In the genomic region with DNA sequence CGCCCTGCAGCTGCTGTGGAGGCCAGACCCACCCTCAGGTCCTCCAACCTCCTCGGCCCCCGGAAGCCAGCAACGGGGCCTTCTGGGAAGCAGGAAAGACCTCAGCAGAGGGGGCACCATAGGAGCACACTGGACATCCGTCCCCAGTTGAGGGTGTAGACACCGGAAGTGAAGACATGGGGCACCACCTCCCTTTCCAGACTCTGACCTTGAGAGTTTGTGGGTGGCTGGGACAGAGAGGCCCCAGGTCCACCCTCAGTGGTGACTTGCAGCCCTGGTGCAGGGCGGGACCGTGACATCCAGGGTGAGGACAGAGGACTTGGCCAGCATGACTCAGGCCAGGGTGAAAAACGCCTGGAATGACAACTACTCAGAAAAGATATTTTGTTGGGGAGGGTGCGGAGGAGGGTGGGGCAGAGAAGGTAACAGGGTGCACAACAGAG, we compare ENCODE assay signal across 8 cellular contexts. TPM values are rescaled to one million over a fixed set of nuclear protein-coding genes. Genes with fewer than 3 reads are reported as not detected.
DNase-seq lines count a peak whose midpoint lies in the region; ATAC-seq and TF ChIP-seq lines count a peak whose summit lies in the region.

No MANE protein-coding gene starts in this region.

- H3K9me3 ChIP-seq in mucosa of descending colon = no peaks in the 10 kb centered on the region
- H3K9me3 ChIP-seq in effector memory CD4-positive, alpha-beta T cell (ENCODE audit: control insufficient read depth, low read length) = no peaks in the 10 kb centered on the region

- TF ChIP-seq CTCF in AG10803 (conservative IDR thresholded peaks at IDR 0.05; ENCODE audit: low read length) (no peak), dorsolateral prefrontal cortex (IDR thresholded peaks at IDR 0.05 in 54 of 56, conservative IDR thresholded peaks at IDR 0.05 in 2 of 56; ENCODE audit: low read depth in 1 of 56, partially characterized antibody in 56 of 56) (no peak), mucosa of descending colon (IDR thresholded peaks at IDR 0.05) (no peak)

- H3K27ac ChIP-seq in dorsolateral prefrontal cortex = peak overlapping the region; percentile 89 to 100 (median 99)
- H3K27ac ChIP-seq in effector memory CD4-positive, alpha-beta T cell (ENCODE audit: insufficient read depth, low read length, poor library complexity, severe bottlenecking) = no peak overlapping the region

- H3K4me3 ChIP-seq in AG10803 (ENCODE audit: low read length) = peak overlapping the region; percentile 55
- peak overlapping the region in 55 of 59 donors; percentile 15 to 65 (median 48) for H3K4me3 ChIP-seq in dorsolateral prefrontal cortex
- no peak overlapping the region for H3K4me3 ChIP-seq in mucosa of descending colon
- no peak overlapping the region for H3K4me3 ChIP-seq in effector memory CD4-positive, alpha-beta T cell (ENCODE audit: insufficient read depth, low read depth, low read length, poor library complexity, severe bottlenecking)

- ATAC-seq in mucosa of descending colon (peak; percentile 75), HG03354 (IDR thresholded peaks at IDR 0.05; ENCODE audit: poor library complexity, severe bottlenecking, unreplicated experiment) (no peak), GM21381 (IDR thresholded peaks at IDR 0.05; ENCODE audit: unreplicated experiment) (no peak)

- no peaks in the 10 kb centered on the region for H3K27me3 ChIP-seq in dorsolateral prefrontal cortex
- H3K27me3 ChIP-seq in effector memory CD4-positive, alpha-beta T cell (replicated peaks; ENCODE audit: control insufficient read depth, insufficient read depth, low read length, poor library complexity, severe bottlenecking) = peaks cover 6% of the 10 kb centered on the region

- H3K4me1 ChIP-seq in mucosa of descending colon (ENCODE audit: low read depth) = peaks cover 20% of the 10 kb centered on the region
- H3K4me1 ChIP-seq in effector memory CD4-positive, alpha-beta T cell (ENCODE audit: control insufficient read depth, insufficient read depth, low read length, poor library complexity, severe bottlenecking) = peaks cover 10% of the 10 kb centered on the region

- peak; percentile 95 for DNase-seq in AG10803 (ENCODE audit: low read depth)
- peak; percentile 57 for DNase-seq in NOMO-1 treated with dmso at 0.1 percent for 144 hours (lab: John Stamatoyannopoulos, UW; ENCODE audit: unreplicated experiment)
- DNase-seq in dorsolateral prefrontal cortex = peak in 1 of 10 donors; percentile 46
- peak in 1 of 3 donors; percentile 76 for DNase-seq in mucosa of descending colon
- peak; percentile 72 for DNase-seq in ureter (ENCODE audit: low spot score)
- no peak for DNase-seq in effector memory CD4-positive, alpha-beta T cell

- intact Hi-C loops in dorsolateral prefrontal cortex (cut with DNase I) (loop anchor here in 1 of 2 donors (5.0 kb wide), 2 partner anchors 39 to 89 kb away; no protein-coding TSS in a partner anchor), mucosa of descending colon (cut with DNase I, micrococcal nuclease) (no loop called here)

- no peaks in the 10 kb centered on the region for H3K36me3 ChIP-seq in mucosa of descending colon (ENCODE audit: low read depth)
- no peaks in the 10 kb centered on the region for H3K36me3 ChIP-seq in effector memory CD4-positive, alpha-beta T cell (ENCODE audit: control insufficient read depth, insufficient read depth, low read length)

RNA-seq across cellular contexts. Expression of gene CEP295NL, which starts 19.9 kb away (rescaled TPM):
- total RNA-seq in dorsolateral prefrontal cortex = 10 to 100 TPM in 17 of 120 experiments, 1 to 10 TPM in 103; 2.1 to 18.2 (median 6.7) TPM
- 1 to 10 TPM; 1.4 to 2.5 (median 2.0) TPM for total RNA-seq in mucosa of descending colon
- total RNA-seq in ureter = 5.2 TPM

RNA-seq across cellular contexts. Expression of gene TIMP2, which starts 42.1 kb away (rescaled TPM):
- total RNA-seq in dorsolateral prefrontal cortex (100 to 1,000 TPM in 119 of 120 experiments, 10 to 100 TPM in 1; 97.8 to 275 (median 166) TPM), mucosa of descending colon (100 to 1,000 TPM in 1 of 3 donors, 10 to 100 TPM in 2; 44.9 to 268 (median 91.3) TPM), ureter (118 TPM)

RNA-seq across cellular contexts. Expression of gene USP36, which starts 42.5 kb away (rescaled TPM):
- total RNA-seq in dorsolateral prefrontal cortex (10 to 100 TPM; 39.1 to 90.9 (median 60.5) TPM), mucosa of descending colon (10 to 100 TPM; 36.0 to 67.7 (median 41.4) TPM), ureter (92.0 TPM)

Comparison
In these comparisons a context has a peak if more than half of its experiments do, and no peak if none do; other contexts are left out.
1. DNase-seq: peak in AG10803 (single experiment), NOMO-1 treated with dmso at 0.1 percent for 144 hours (single experiment) and ureter (single experiment); none in effector memory CD4-positive, alpha-beta T cell (0 of 3).
2. H3K4me3 ChIP-seq: peak in AG10803 (single experiment) and dorsolateral prefrontal cortex (55 of 59); none in mucosa of descending colon (single experiment) and effector memory CD4-positive, alpha-beta T cell (single experiment).